1 cellular context compared by ENCODE assay signal in the genomic region with DNA sequence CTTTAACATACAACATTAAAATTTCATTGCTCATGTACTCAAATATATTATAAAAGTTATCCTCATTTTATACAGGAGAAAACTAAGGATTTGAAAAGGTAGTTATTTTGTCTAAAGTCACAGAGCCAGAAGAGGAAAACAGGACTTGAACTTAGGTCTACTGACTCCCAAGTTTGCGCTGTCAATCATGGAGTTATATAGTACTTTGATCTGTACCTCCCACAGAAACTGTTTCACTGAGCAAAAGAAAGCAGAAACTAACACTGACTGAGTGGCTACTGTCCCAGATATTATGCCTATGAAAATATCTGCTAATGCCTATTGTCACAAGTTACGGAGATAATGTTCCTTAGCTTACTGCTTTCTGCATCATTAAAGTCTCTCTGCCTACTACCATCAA.
TF ChIP-seq lines count a peak whose summit lies in the region.

No MANE protein-coding gene starts in this region.

TF ChIP-seq in HepG2, 621 proteins besides CTCF, POLR2A, EP300 and RAD21 (continued from another document):
- TF ChIP-seq PCBP2 (optimal IDR thresholded peaks at IDR 0.05; ENCODE audit: low read depth, low read length, poor library complexity, severe bottlenecking): no peak
- TF ChIP-seq, protein P1, sequence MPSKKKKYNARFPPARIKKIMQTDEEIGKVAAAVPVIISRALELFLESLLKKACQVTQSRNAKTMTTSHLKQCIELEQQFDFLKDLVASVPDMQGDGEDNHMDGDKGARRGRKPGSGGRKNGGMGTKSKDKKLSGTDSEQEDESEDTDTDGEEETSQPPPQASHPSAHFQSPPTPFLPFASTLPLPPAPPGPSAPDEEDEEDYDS (CRISPR knock-in tag; IDR thresholded peaks at IDR 0.05): no peak
- TF ChIP-seq MIXL1 (CRISPR knock-in tag; IDR thresholded peaks at IDR 0.05): no peak
- no peak for TF ChIP-seq HNRNPUL1 (IDR thresholded peaks at IDR 0.05; ENCODE audit: low read depth, low read length)
- TF ChIP-seq ZBTB21 (CRISPR knock-in tag; IDR thresholded peaks at IDR 0.05): no peak
- 0 out of 2 replicates have a peak, but pooled peaks have one; percentile 36 for TF ChIP-seq HNF4A (CRISPR knock-in tag; IDR thresholded peaks at IDR 0.05)
- TF ChIP-seq MLX (CRISPR knock-in tag; IDR thresholded peaks at IDR 0.05): no peak
- no peak for TF ChIP-seq ZSCAN20 (CRISPR knock-in tag; IDR thresholded peaks at IDR 0.05; ENCODE audit: borderline replicate concordance)
